ENCODE assay signal across 18 cellular contexts in the genomic region with DNA sequence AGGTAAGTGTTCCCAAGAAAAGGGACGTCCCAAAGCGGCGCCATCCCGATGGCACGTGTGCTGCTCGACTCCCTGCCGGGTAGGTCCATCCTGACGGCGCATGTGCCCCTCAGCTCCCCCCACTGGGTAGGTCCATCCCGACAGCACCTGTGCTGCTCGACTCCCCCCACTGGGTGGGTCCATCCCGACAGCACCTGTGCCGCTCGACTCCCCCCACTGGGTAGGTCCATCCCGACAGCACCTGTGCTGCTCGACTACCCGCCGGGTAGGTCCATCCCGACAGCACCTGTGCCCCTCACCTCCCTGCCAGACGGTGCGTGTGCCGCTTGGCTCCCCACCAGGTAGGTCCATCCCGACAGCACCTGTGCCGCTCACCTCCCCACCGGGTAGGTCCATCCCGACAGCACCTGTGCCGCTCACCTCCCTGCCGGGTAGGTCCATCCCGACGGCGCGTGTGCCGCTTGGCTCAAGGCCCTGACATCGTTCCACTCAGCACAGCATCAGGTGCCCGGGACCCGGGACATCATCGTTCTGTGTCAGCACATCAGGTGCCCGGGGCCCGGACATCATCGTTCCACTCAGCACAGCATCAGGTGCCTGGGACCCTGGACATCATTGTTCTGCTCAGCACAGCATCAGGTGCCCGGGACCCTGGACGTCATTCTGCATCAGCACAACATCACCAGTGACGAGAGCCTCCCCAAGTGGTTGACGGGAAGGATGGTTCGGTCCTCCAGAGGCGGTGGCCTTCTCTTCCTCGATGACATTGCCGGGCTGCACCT.
"Had no signal": no experiment of that assay in that cellular context is flagged by ENCODE, and none has a peak within 500 bp of the region (broad histone marks: within the 10 kb centered on the region; RNA-seq: fewer than 3 reads in every experiment).

No MANE protein-coding gene starts in this region.

- H3K4me1 ChIP-seq: foreskin keratinocyte, prostate gland, testis had no signal

- H3K27me3 ChIP-seq: foreskin keratinocyte, testis had no signal

- H3K4me3 ChIP-seq: coronary artery, lower lobe of right lung, prostate gland, testis had no signal

- H3K9me3 ChIP-seq: lower lobe of right lung, prostate gland, testis had no signal

- ATAC-seq: activated CD4-positive, alpha-beta T cell treated with anti-CD3 and anti-CD28 coated beads for 36 hours; foreskin keratinocyte had no signal

- H3K27ac ChIP-seq: coronary artery, foreskin keratinocyte, lower lobe of right lung, prostate gland, testis had no signal

- DNase-seq: activated B cell treated with CpG ODN at 0.5 μM for 24 hours; activated CD4-positive, alpha-beta T cell treated with anti-CD3 and anti-CD28 coated beads for 36 hours; activated CD4-positive, alpha-beta T cell treated with anti-CD3 and anti-CD28 coated beads, Interleukin-2, amount 50 U/mL, for 48 hours; activated naive CD4-positive, alpha-beta T cell treated with anti-CD3 and anti-CD28 coated beads for 36 hours; activated naive CD8-positive, alpha-beta T cell treated with anti-CD3 and anti-CD28 coated beads, Interleukin-2, amount 10 ng/mL, durations not matched to agents 7 days and 5 days; activated T-cell treated with anti-CD3 and anti-CD28 coated beads, Interleukin-2, amount 50 U/mL, for 48 hours; amniotic stem cell; foreskin keratinocyte; kidney; lower lobe of right lung; mesendoderm; naive B cell; stimulated activated CD4-positive, alpha-beta T cell treated with anti-CD3 and anti-CD28 coated beads, Interleukin-1b, Interleukin-23, amount 100 ng/mL, for 48 hours; T-helper 9 cell; testis had no signal

- FAIRE-seq: bronchial epithelial cell, kidney had no signal
